Comparison of ENCODE assay signal across 8 cellular contexts in genomic region chr12:125203145-125203765, GRCh38. TPM values are rescaled to one million over a fixed set of nuclear protein-coding genes. Genes with fewer than 3 reads are reported as not detected.
DNase-seq lines count a peak whose midpoint lies in the region; ATAC-seq, FAIRE-seq and TF ChIP-seq lines count a peak whose summit lies in the region.
"Had no signal": no experiment of that assay in that cellular context is flagged by ENCODE, and none has a peak within 500 bp of the region (broad histone marks: within the 10 kb centered on the region; RNA-seq: fewer than 3 reads in every experiment).

No MANE protein-coding gene starts in this region.

- no peak overlapping the region for H2AFZ ChIP-seq in astrocyte (ENCODE audit: low read depth, low read length)

- DNase-seq in astrocyte (ENCODE audit: low read depth) (no peak), osteocyte (ENCODE audit: extremely low spot score, unreplicated experiment) (no peak), tibial artery (no peak), glomerular visceral epithelial cell (ENCODE audit: extremely low spot score) (no peak), NCI-H226 (no peak)
- DNase-seq: activated naive CD8-positive, alpha-beta T cell treated with anti-CD3 and anti-CD28 coated beads, Interleukin-2, amount 10 ng/mL, durations not matched to agents 7 days and 5 days had no signal

- H3K9ac ChIP-seq in astrocyte (ENCODE audit: low read length), result no peak overlapping the region

- H3K27ac ChIP-seq in astrocyte (ENCODE audit: low read depth, low read length), result no peak overlapping the region
- H3K27ac ChIP-seq in tibial artery, result no peak overlapping the region

- H3K9me3 Mint-ChIP-seq in astrocyte (ENCODE audit: unreplicated experiment), result peaks cover 8% of the 10 kb centered on the region
- peaks cover 3% of the 10 kb centered on the region for H3K9me3 Mint-ChIP-seq in osteocyte (ENCODE audit: unreplicated experiment)
- H3K9me3 Mint-ChIP-seq: activated naive CD8-positive, alpha-beta T cell treated with anti-CD3 and anti-CD28 coated beads, Interleukin-2, amount 10 ng/mL, durations not matched to agents 7 days and 5 days had no signal

- H3K36me3 Mint-ChIP-seq in astrocyte (ENCODE audit: low read depth, unreplicated experiment) (no peaks in the 10 kb centered on the region), osteocyte (ENCODE audit: unreplicated experiment) (no peaks in the 10 kb centered on the region)
- H3K36me3 Mint-ChIP-seq: activated naive CD8-positive, alpha-beta T cell treated with anti-CD3 and anti-CD28 coated beads, Interleukin-2, amount 10 ng/mL, durations not matched to agents 7 days and 5 days had no signal

- no peak overlapping the region for H3K4me3 Mint-ChIP-seq in astrocyte (ENCODE audit: unreplicated experiment)
- no peak overlapping the region for H3K4me3 Mint-ChIP-seq in osteocyte (ENCODE audit: unreplicated experiment)
- H3K4me3 Mint-ChIP-seq: activated naive CD8-positive, alpha-beta T cell treated with anti-CD3 and anti-CD28 coated beads, Interleukin-2, amount 10 ng/mL, durations not matched to agents 7 days and 5 days had no signal

- H3K9me3 ChIP-seq in astrocyte (ENCODE audit: insufficient read depth, low read depth, low read length), result no peaks in the 10 kb centered on the region
- H3K9me3 ChIP-seq in tibial artery, result peaks cover 0 to 12% (median 5%) of the 10 kb centered on the region in 3 donors

- no peak overlapping the region for H3K4me2 ChIP-seq in astrocyte (ENCODE audit: low read length)

- H3K4me1 Mint-ChIP-seq in astrocyte (ENCODE audit: low read depth, unreplicated experiment) (no peaks in the 10 kb centered on the region), osteocyte (ENCODE audit: unreplicated experiment) (no peaks in the 10 kb centered on the region)
- H3K4me1 Mint-ChIP-seq: activated naive CD8-positive, alpha-beta T cell treated with anti-CD3 and anti-CD28 coated beads, Interleukin-2, amount 10 ng/mL, durations not matched to agents 7 days and 5 days had no signal

- no peaks in the 10 kb centered on the region for H3K79me2 ChIP-seq in astrocyte (ENCODE audit: insufficient read depth, low read length)

- H3K27ac Mint-ChIP-seq in astrocyte (ENCODE audit: unreplicated experiment), result no peak overlapping the region
- H3K27ac Mint-ChIP-seq in osteocyte (ENCODE audit: unreplicated experiment), result no peak overlapping the region
- H3K27ac Mint-ChIP-seq: activated naive CD8-positive, alpha-beta T cell treated with anti-CD3 and anti-CD28 coated beads, Interleukin-2, amount 10 ng/mL, durations not matched to agents 7 days and 5 days had no signal

- peak; percentile 75 for ATAC-seq in HG03469 (IDR thresholded peaks at IDR 0.05; ENCODE audit: unreplicated experiment)

- H3K27me3 ChIP-seq in astrocyte (ENCODE audit: insufficient read depth, low read length) (no peaks in the 10 kb centered on the region), tibial artery (peaks cover 0 to 20% of the 10 kb centered on the region in 2 donors)

- H3K4me1 ChIP-seq in astrocyte (ENCODE audit: insufficient read depth, low read length), result no peaks in the 10 kb centered on the region
- no peaks in the 10 kb centered on the region for H3K4me1 ChIP-seq in tibial artery

- H3K4me3 ChIP-seq in astrocyte (ENCODE audit: insufficient read depth, low read depth, low read length) (no peak overlapping the region), tibial artery (no peak overlapping the region)

- H4K20me1 ChIP-seq in astrocyte (ENCODE audit: insufficient read depth, low read length), result no peaks in the 10 kb centered on the region

- intact Hi-C loops in tibial artery (cut with DNase I; ENCODE audit: low total_unique reads), result no loop called here

- TF ChIP-seq CTCF in GM12874 (IDR thresholded peaks at IDR 0.05; ENCODE audit: insufficient read depth, low read depth, low read length), result peak; percentile 48; the same call in 1 of the 2 replicates
- peak; percentile 54 for TF ChIP-seq CTCF in astrocyte (IDR thresholded peaks at IDR 0.05; ENCODE audit: insufficient read depth, low read depth, low read length)
- peak; percentile 51 for TF ChIP-seq CTCF in osteocyte (IDR thresholded peaks at IDR 0.05)
- TF ChIP-seq CTCF in tibial artery (IDR thresholded peaks at IDR 0.05), result no peak

- H3K36me3 ChIP-seq in astrocyte (ENCODE audit: insufficient read depth, low read length) (no peaks in the 10 kb centered on the region), tibial artery (no peaks in the 10 kb centered on the region)

- peaks cover 18% of the 10 kb centered on the region for H3K27me3 Mint-ChIP-seq in astrocyte (ENCODE audit: low read depth, unreplicated experiment)
- peaks cover 10% of the 10 kb centered on the region for H3K27me3 Mint-ChIP-seq in osteocyte (ENCODE audit: unreplicated experiment)

- FAIRE-seq in astrocyte (lab: Jason Lieb, UNC), result no peak

RNA-seq across cellular contexts. Expression of gene TMEM132B, which starts 17.1 kb away (rescaled TPM):
- 1.9 and 2.2 TPM in 2 replicates for total RNA-seq in astrocyte
- 0.35 and 0.42 TPM in 2 replicates for total RNA-seq in osteocyte
- total RNA-seq: activated naive CD8-positive, alpha-beta T cell treated with anti-CD3 and anti-CD28 coated beads, Interleukin-2, amount 10 ng/mL, durations not matched to agents 7 days and 5 days had no signal

Comparison
In these comparisons a context has a peak if more than half of its experiments do, and no peak if none do; other contexts are left out.
1. CTCF ChIP-seq: peak in GM12874 (single experiment), astrocyte (single experiment) and osteocyte (single experiment); none in tibial artery (0 of 2).